ENCODE assay signal across 36 cellular contexts in genomic region chr1:91038582-91038981, GRCh38.
"Had no signal": no experiment of that assay in that cellular context is flagged by ENCODE, and none has a peak within 500 bp of the region (broad histone marks: within the 10 kb centered on the region; RNA-seq: fewer than 3 reads in every experiment).

No MANE protein-coding gene starts in this region.

- H3K4me1 Mint-ChIP-seq: activated CD4-positive, alpha-beta T cell treated with anti-CD3 and anti-CD28 coated beads for 36 hours; activated CD4-positive, alpha-beta T cell treated with anti-CD3 and anti-CD28 coated beads, Interleukin-2, amount 10 ng/mL, durations not matched to agents 24 days and 14 days; activated CD8-positive, alpha-beta memory T cell treated with anti-CD3 and anti-CD28 coated beads, Interleukin-2, amount 10 ng/mL, durations not matched to agents 7 days and 5 days; activated naive CD4-positive, alpha-beta T cell treated with anti-CD3 and anti-CD28 coated beads, Interleukin-2, amount 50 U/mL, for 24 hours; activated naive CD8-positive, alpha-beta T cell treated with anti-CD3 and anti-CD28 coated beads for 36 hours; activated naive CD8-positive, alpha-beta T cell treated with anti-CD3 and anti-CD28 coated beads, Interleukin-2, amount 50 U/mL, for 24 hours; T-cell had no signal

- FAIRE-seq: colon had no signal

- H3K27me3 Mint-ChIP-seq: activated CD4-positive, alpha-beta memory T cell treated with anti-CD3 and anti-CD28 coated beads for 36 hours; activated naive CD8-positive, alpha-beta T cell treated with anti-CD3 and anti-CD28 coated beads for 36 hours had no signal

- H3K4me1 ChIP-seq: adrenal gland, foreskin keratinocyte, gastrocnemius medialis had no signal

- DNase-seq: activated CD4-positive, alpha-beta memory T cell treated with anti-CD3 and anti-CD28 coated beads for 36 hours; activated CD4-positive, alpha-beta T cell treated with anti-CD3 and anti-CD28 coated beads for 36 hours; activated CD4-positive, alpha-beta T cell treated with anti-CD3 and anti-CD28 coated beads, Interleukin-2, amount 10 ng/mL, durations not matched to agents 24 days and 14 days; activated CD4-positive, CD25-positive, alpha-beta regulatory T cell; activated CD4-positive, CD25-positive, alpha-beta regulatory T cell treated with anti-CD3 and anti-CD28 coated beads, Interleukin-2, amount 50 U/mL, for 72 hours; activated CD8-positive, alpha-beta memory T cell treated with anti-CD3 and anti-CD28 coated beads, Interleukin-2, amount 10 ng/mL, durations not matched to agents 7 days and 5 days; activated CD8-positive, alpha-beta memory T cell treated with anti-CD3 and anti-CD28 coated beads, Interleukin-2, amount 50 U/mL, for 4 hours; activated CD8-positive, alpha-beta T cell treated with anti-CD3 and anti-CD28 coated beads, Interleukin-2, amount 10 ng/mL, durations not matched to agents 7 days and 5 days; activated effector memory CD4-positive, alpha-beta T cell treated with anti-CD3 and anti-CD28 coated beads, Interleukin-2, amount 50 U/mL, for 16 hours; activated naive CD4-positive, alpha-beta T cell treated with anti-CD3 and anti-CD28 coated beads for 36 hours; activated naive CD8-positive, alpha-beta T cell treated with anti-CD3 and anti-CD28 coated beads for 36 hours; activated naive CD8-positive, alpha-beta T cell treated with anti-CD3 and anti-CD28 coated beads, Interleukin-2, amount 50 U/mL, for 24 hours; activated T-cell treated with anti-CD3 and anti-CD28 coated beads, Interleukin-2, amount 50 U/mL, for 1 hour; activated T-cell treated with anti-CD3 and anti-CD28 coated beads, Interleukin-2, amount 50 U/mL, for 48 hours; adrenal gland; amygdala; aorta; body of pancreas; caudate nucleus; cortex of kidney; dermis blood vessel endothelial cell; effector CD4-positive, alpha-beta T cell; effector memory CD8-positive, alpha-beta T cell; erythroblast; foreskin keratinocyte; gastrocnemius medialis; glutamatergic neuron; T-cell; T1000 had no signal

- H3K4me3 Mint-ChIP-seq: activated CD4-positive, alpha-beta memory T cell treated with anti-CD3 and anti-CD28 coated beads for 36 hours; activated CD4-positive, alpha-beta T cell treated with anti-CD3 and anti-CD28 coated beads for 36 hours; activated CD4-positive, alpha-beta T cell treated with anti-CD3 and anti-CD28 coated beads, Interleukin-2, amount 10 ng/mL, durations not matched to agents 24 days and 14 days; activated CD8-positive, alpha-beta memory T cell treated with anti-CD3 and anti-CD28 coated beads, Interleukin-2, amount 10 ng/mL, durations not matched to agents 7 days and 5 days; activated CD8-positive, alpha-beta T cell treated with anti-CD3 and anti-CD28 coated beads, Interleukin-2, amount 10 ng/mL, durations not matched to agents 7 days and 5 days; activated naive CD4-positive, alpha-beta T cell treated with anti-CD3 and anti-CD28 coated beads for 36 hours; activated naive CD4-positive, alpha-beta T cell treated with anti-CD3 and anti-CD28 coated beads, Interleukin-2, amount 50 U/mL, for 24 hours; activated naive CD8-positive, alpha-beta T cell treated with anti-CD3 and anti-CD28 coated beads for 36 hours; activated naive CD8-positive, alpha-beta T cell treated with anti-CD3 and anti-CD28 coated beads, Interleukin-2, amount 50 U/mL, for 24 hours; activated T-helper 1 cell treated with anti-CD3 and anti-CD28 coated beads, Interleukin-12 subunit alpha, Interleukin-12 subunit beta, Interleukin-2, Interleukin-4 antibody, amounts not matched to agents 30 ng/mL and 10 ng/mL and 1 ng/mL, durations not matched to agents 14 hours and 24 hours and 36 hours; effector memory CD8-positive, alpha-beta T cell; T-cell; T-helper 1 cell treated with Interleukin-12 subunit alpha and Interleukin-12 subunit beta and Interleukin-4 antibody, amounts not matched to agents 30 μg/mL and 1 μg/mL, for 36 hours; T-helper 2 cell treated with Interferon-gamma antibody and Interleukin-4, amounts not matched to agents 5 μg/mL and 100 μg/mL, for 36 hours had no signal

- ATAC-seq: activated CD4-positive, alpha-beta T cell treated with anti-CD3 and anti-CD28 coated beads for 36 hours; activated CD8-positive, alpha-beta memory T cell treated with anti-CD3 and anti-CD28 coated beads, Interleukin-2, amount 10 ng/mL, durations not matched to agents 7 days and 5 days; activated CD8-positive, alpha-beta T cell treated with anti-CD3 and anti-CD28 coated beads, Interleukin-2, amount 10 ng/mL, durations not matched to agents 7 days and 5 days; activated naive CD8-positive, alpha-beta T cell treated with anti-CD3 and anti-CD28 coated beads, Interleukin-2, amount 50 U/mL, for 24 hours; body of pancreas; effector memory CD8-positive, alpha-beta T cell; foreskin keratinocyte; gastrocnemius medialis; T-cell had no signal

- H3K4me3 ChIP-seq: adrenal gland, body of pancreas, esophagus muscularis mucosa, gastrocnemius medialis had no signal

- H3K9me3 ChIP-seq: adrenal gland, body of pancreas, gastrocnemius medialis had no signal

- H3K36me3 Mint-ChIP-seq: activated CD8-positive, alpha-beta memory T cell treated with anti-CD3 and anti-CD28 coated beads, Interleukin-2, amount 10 ng/mL, durations not matched to agents 7 days and 5 days had no signal

- H3K27me3 ChIP-seq: adrenal gland, body of pancreas, esophagus muscularis mucosa, foreskin keratinocyte, gastrocnemius medialis had no signal

- H3K27ac Mint-ChIP-seq: activated CD4-positive, alpha-beta memory T cell treated with anti-CD3 and anti-CD28 coated beads for 36 hours; activated CD4-positive, alpha-beta T cell treated with anti-CD3 and anti-CD28 coated beads for 36 hours; activated CD4-positive, alpha-beta T cell treated with anti-CD3 and anti-CD28 coated beads, Interleukin-2, amount 10 ng/mL, durations not matched to agents 24 days and 14 days; activated CD8-positive, alpha-beta memory T cell treated with anti-CD3 and anti-CD28 coated beads, Interleukin-2, amount 10 ng/mL, durations not matched to agents 7 days and 5 days; activated CD8-positive, alpha-beta T cell treated with anti-CD3 and anti-CD28 coated beads, Interleukin-2, amount 10 ng/mL, durations not matched to agents 7 days and 5 days; activated naive CD4-positive, alpha-beta T cell treated with anti-CD3 and anti-CD28 coated beads for 36 hours; activated naive CD4-positive, alpha-beta T cell treated with anti-CD3 and anti-CD28 coated beads, Interleukin-2, amount 50 U/mL, for 24 hours; activated naive CD8-positive, alpha-beta T cell treated with anti-CD3 and anti-CD28 coated beads for 36 hours; activated naive CD8-positive, alpha-beta T cell treated with anti-CD3 and anti-CD28 coated beads, Interleukin-2, amount 50 U/mL, for 24 hours; activated T-helper 1 cell treated with anti-CD3 and anti-CD28 coated beads, Interleukin-12 subunit alpha, Interleukin-12 subunit beta, Interleukin-2, Interleukin-4 antibody, amounts not matched to agents 30 ng/mL and 10 ng/mL and 1 ng/mL, durations not matched to agents 14 hours and 24 hours and 36 hours; activated T-helper 2 cell treated with anti-CD3 and anti-CD28 coated beads, Interferon-gamma antibody, Interleukin-2, Interleukin-4, amounts not matched to agents 10 μg/mL and 5 μg/mL and 100 μg/mL, durations not matched to agents 14 hours and 24 hours and 36 hours; effector memory CD8-positive, alpha-beta T cell; T-cell; T-helper 1 cell treated with Interleukin-12 subunit alpha and Interleukin-12 subunit beta and Interleukin-4 antibody, amounts not matched to agents 30 μg/mL and 1 μg/mL, for 36 hours; T-helper 2 cell treated with Interferon-gamma antibody and Interleukin-4, amounts not matched to agents 5 μg/mL and 100 μg/mL, for 36 hours had no signal

- H3K36me3 ChIP-seq: adrenal gland, esophagus muscularis mucosa, gastrocnemius medialis had no signal

- H3K27ac ChIP-seq: adrenal gland, body of pancreas, esophagus muscularis mucosa, foreskin keratinocyte, gastrocnemius medialis had no signal
